19 cellular contexts compared by ENCODE assay signal in the genomic region with DNA sequence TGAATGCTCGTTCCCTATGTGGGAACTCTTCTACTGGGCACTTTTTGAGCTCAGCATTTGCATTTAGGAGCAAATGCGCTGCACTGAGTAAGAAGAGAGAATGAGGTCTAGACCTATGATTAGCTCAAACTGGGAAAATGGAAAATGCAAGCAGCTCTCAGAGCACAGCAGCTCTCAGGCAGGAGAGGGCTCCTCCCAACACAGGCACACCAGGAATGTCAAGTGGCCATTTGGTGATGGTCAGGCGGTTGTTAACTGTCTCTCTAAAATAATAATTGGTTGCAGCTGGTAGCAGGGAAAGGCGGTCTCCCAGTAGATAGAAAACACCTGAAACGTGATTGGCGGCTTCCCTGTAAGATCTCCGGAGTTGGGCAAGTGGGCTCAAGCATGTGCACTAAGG.
"Had no signal": no experiment of that assay in that cellular context is flagged by ENCODE, and none has a peak within 500 bp of the region (broad histone marks: within the 10 kb centered on the region; RNA-seq: fewer than 3 reads in every experiment).

No MANE protein-coding gene starts in this region.

- H3K27me3 ChIP-seq: ascending aorta, brain microvascular endothelial cell, neutrophil, pancreas, right atrium auricular region had no signal

- DNase-seq: activated CD4-positive, alpha-beta T cell treated with anti-CD3 and anti-CD28 coated beads for 1 hour; activated gamma-delta T cell treated with Interleukin-2 at 50 U/mL for 16 hours; activated T-cell treated with anti-CD3 and anti-CD28 coated beads, Interleukin-2, amount 50 U/mL, for 1 hour; brain microvascular endothelial cell; caudate nucleus; dermis blood vessel endothelial cell; effector memory CD4-positive, alpha-beta T cell; foreskin melanocyte; mammary epithelial cell; pancreas; psoas muscle; stimulated activated CD4-positive, alpha-beta T cell treated with anti-CD3 and anti-CD28 coated beads, Interleukin-4, amount 100 ng/mL, for 24 hours; stimulated activated naive CD4-positive, alpha-beta T cell treated with Interleukin-2 at 50 U/mL for 16 hours had no signal

- H3K4me1 ChIP-seq: ascending aorta, pancreas, right atrium auricular region had no signal

- FAIRE-seq: pancreas had no signal

- ATAC-seq: left lobe of liver, pancreas, psoas muscle had no signal

- H3K36me3 ChIP-seq: ascending aorta, brain microvascular endothelial cell, neutrophil, pancreas, right atrium auricular region, thoracic aorta had no signal

- H3K4me3 ChIP-seq: ascending aorta, pancreas, psoas muscle, right atrium auricular region, thoracic aorta had no signal

- H3K9me3 ChIP-seq: neutrophil, pancreas, right atrium auricular region, thoracic aorta had no signal

- H3K27ac ChIP-seq: ascending aorta, brain microvascular endothelial cell, neutrophil, pancreas, psoas muscle, right atrium auricular region, thoracic aorta, VCaP had no signal
